In genomic region chr20:4794846-4795245, GRCh38 we compare ENCODE assay signal across 11 cellular contexts. TPM values are rescaled to one million over a fixed set of nuclear protein-coding genes. Genes with fewer than 3 reads are reported as not detected.
DNase-seq lines count a peak whose midpoint lies in the region; ATAC-seq, FAIRE-seq and TF ChIP-seq lines count a peak whose summit lies in the region.
"Had no signal": no experiment of that assay in that cellular context is flagged by ENCODE, and none has a peak within 500 bp of the region (broad histone marks: within the 10 kb centered on the region; RNA-seq: fewer than 3 reads in every experiment).

No MANE protein-coding gene starts in this region.

- FAIRE-seq in kidney (lab: Jason Lieb, UNC) = no peak
- FAIRE-seq: keratinocyte had no signal

- H3K36me3 ChIP-seq in kidney (ENCODE audit: control insufficient read depth in 1 of 2, insufficient read depth in 2 of 2, low read length in 2 of 2) = no peaks in the 10 kb centered on the region

- POLR2A ChIA-PET in T-cell (lab: Charles Lee) = no interaction called here

- no peaks in the 10 kb centered on the region for H3K9me3 ChIP-seq in kidney (ENCODE audit: control insufficient read depth in 1 of 2, low read length in 2 of 2)

- H3K36me3 Mint-ChIP-seq in T-cell = peaks cover 61% of the 10 kb centered on the region

- no peak overlapping the region for H3K27ac Mint-ChIP-seq in stimulated activated naive CD8-positive, alpha-beta T cell treated with anti-CD3 and anti-CD28 coated beads, Interleukin-15, amount 100 ng/mL, for 72 hours
- H3K27ac Mint-ChIP-seq in T-cell = peak overlapping the region; percentile 24 to 84

- no peak overlapping the region for H3K4me3 Mint-ChIP-seq in stimulated activated naive CD8-positive, alpha-beta T cell treated with anti-CD3 and anti-CD28 coated beads, Interleukin-15, amount 100 ng/mL, for 72 hours
- no peak overlapping the region for H3K4me3 Mint-ChIP-seq in T-cell

- no peak overlapping the region for H3K27ac ChIP-seq in kidney (ENCODE audit: low read depth in 2 of 2, low read length in 2 of 2)

- CTCF ChIA-PET in T-cell (lab: Charles Lee) = no interaction called here

- H3K4me3 ChIP-seq in fibroblast of the aortic adventitia (ENCODE audit: low read depth, low read length) = no peak overlapping the region
- H3K4me3 ChIP-seq in kidney (ENCODE audit: low read length in 2 of 2) = no peak overlapping the region
- H3K4me3 ChIP-seq: esophagus squamous epithelium had no signal

- DNase-seq in stimulated activated naive CD8-positive, alpha-beta T cell treated with anti-CD3 and anti-CD28 coated beads, Interleukin-15, Interleukin-2, amounts not matched to agents 100 U/mL and 50 U/mL, for 24 hours = no peak
- DNase-seq in stimulated activated naive CD8-positive, alpha-beta T cell treated with anti-CD3 and anti-CD28 coated beads, Interleukin-15, amount 100 ng/mL, for 72 hours = no peak
- no peak for DNase-seq in T-cell
- DNase-seq in fibroblast of the aortic adventitia (ENCODE audit: low read depth) = peak; percentile 59
- DNase-seq in kidney = no peak
- DNase-seq in CD1c-positive myeloid dendritic cell (ENCODE audit: extremely low spot score) = no peak
- no peak for DNase-seq in GOT3 (lab: John Stamatoyannopoulos, UW)
- DNase-seq: esophagus squamous epithelium, NCI-H1092 treated with DMSO at 0.1 percent for 48 hours had no signal

- intact Hi-C loops in kidney (cut with DNase I) = no loop called here

- H3K27me3 Mint-ChIP-seq in stimulated activated naive CD8-positive, alpha-beta T cell treated with anti-CD3 and anti-CD28 coated beads, Interleukin-15, amount 100 ng/mL, for 72 hours = no peaks in the 10 kb centered on the region
- H3K27me3 Mint-ChIP-seq in T-cell = no peaks in the 10 kb centered on the region

- no peaks in the 10 kb centered on the region for H3K4me1 ChIP-seq in kidney (ENCODE audit: control insufficient read depth in 1 of 2, insufficient read depth in 1 of 2, low read depth in 1 of 2, low read length in 2 of 2)

- TF ChIP-seq CTCF in fibroblast of the aortic adventitia (IDR thresholded peaks at IDR 0.05; ENCODE audit: insufficient read depth, low read length) (no peak), kidney (IDR thresholded peaks at IDR 0.05; ENCODE audit: borderline replicate concordance, extremely low read depth, insufficient read depth) (no peak)

- peaks cover 29% of the 10 kb centered on the region for H3K4me1 Mint-ChIP-seq in stimulated activated naive CD8-positive, alpha-beta T cell treated with anti-CD3 and anti-CD28 coated beads, Interleukin-15, amount 100 ng/mL, for 72 hours
- H3K4me1 Mint-ChIP-seq in T-cell = peaks cover 0 to 20% (median 12%) of the 10 kb centered on the region in 3 donors

- H3K9me3 Mint-ChIP-seq in stimulated activated naive CD8-positive, alpha-beta T cell treated with anti-CD3 and anti-CD28 coated beads, Interleukin-15, amount 100 ng/mL, for 72 hours = no peaks in the 10 kb centered on the region
- no peaks in the 10 kb centered on the region for H3K9me3 Mint-ChIP-seq in T-cell

- ATAC-seq in stimulated activated naive CD8-positive, alpha-beta T cell treated with anti-CD3 and anti-CD28 coated beads, Interleukin-15, Interleukin-2, amounts not matched to agents 100 U/mL and 50 U/mL, for 24 hours = peak; percentile 29
- no peak for ATAC-seq in stimulated activated naive CD8-positive, alpha-beta T cell treated with anti-CD3 and anti-CD28 coated beads, Interleukin-15, amount 100 ng/mL, for 72 hours
- ATAC-seq in T-cell (replicated peaks in 1 of 4) (no peak), GM19035 (IDR thresholded peaks at IDR 0.05; ENCODE audit: unreplicated experiment) (no peak)

- H3K9ac ChIP-seq in kidney (ENCODE audit: low read length in 2 of 2) = no peak overlapping the region

RNA-seq across cellular contexts. Expression of gene RASSF2, which starts 28.6 kb away (rescaled TPM):
- total RNA-seq in T-cell (10 to 100 TPM; 24.6 to 38.4 (median 27.5) TPM), fibroblast of the aortic adventitia (ENCODE audit: low replicate concordance) (4.5 and 11.6 TPM in 2 replicates), kidney (17.8 TPM)
- polyA plus RNA-seq in kidney (ENCODE audit: insufficient read depth, low read depth, low replicate concordance) = 1.2 TPM

Comparison
In these comparisons a context has a peak if more than half of its experiments do, and no peak if none do; other contexts are left out.
1. H3K27ac Mint-ChIP-seq: peak in T-cell (2 of 2); none in stimulated activated naive CD8-positive, alpha-beta T cell treated with anti-CD3 and anti-CD28 coated beads, Interleukin-15, amount 100 ng/mL, for 72 hours (0 of 2).